ENCODE assay signal across 1 cellular context in genomic region chr2:42244520-42244919, GRCh38.
TF ChIP-seq lines count a peak whose summit lies in the region.

No MANE protein-coding gene starts in this region.

TF ChIP-seq in A549, 52 proteins besides CTCF, POLR2A, EP300 and RAD21:
- TF ChIP-seq HOXB13 (CRISPR knock-in tag; IDR thresholded peaks at IDR 0.05; ENCODE audit: low read depth), result no peak
- no peak for TF ChIP-seq JUN (IDR thresholded peaks at IDR 0.05)
- no peak for TF ChIP-seq CHD4 (IDR thresholded peaks at IDR 0.05; ENCODE audit: borderline replicate concordance)
- TF ChIP-seq ELK1 (IDR thresholded peaks at IDR 0.05; ENCODE audit: low read depth, low read length), result no peak
- no peak for TF ChIP-seq GATA3 (IDR thresholded peaks at IDR 0.05; ENCODE audit: borderline replicate concordance)
- no peak for TF ChIP-seq RNF2 (IDR thresholded peaks at IDR 0.05; ENCODE audit: borderline replicate concordance, low read depth)
- TF ChIP-seq ESRRA (IDR thresholded peaks at IDR 0.05; ENCODE audit: borderline replicate concordance, low read length), result no peak
